Comparison of ENCODE assay signal across 8 cellular contexts in the genomic region with DNA sequence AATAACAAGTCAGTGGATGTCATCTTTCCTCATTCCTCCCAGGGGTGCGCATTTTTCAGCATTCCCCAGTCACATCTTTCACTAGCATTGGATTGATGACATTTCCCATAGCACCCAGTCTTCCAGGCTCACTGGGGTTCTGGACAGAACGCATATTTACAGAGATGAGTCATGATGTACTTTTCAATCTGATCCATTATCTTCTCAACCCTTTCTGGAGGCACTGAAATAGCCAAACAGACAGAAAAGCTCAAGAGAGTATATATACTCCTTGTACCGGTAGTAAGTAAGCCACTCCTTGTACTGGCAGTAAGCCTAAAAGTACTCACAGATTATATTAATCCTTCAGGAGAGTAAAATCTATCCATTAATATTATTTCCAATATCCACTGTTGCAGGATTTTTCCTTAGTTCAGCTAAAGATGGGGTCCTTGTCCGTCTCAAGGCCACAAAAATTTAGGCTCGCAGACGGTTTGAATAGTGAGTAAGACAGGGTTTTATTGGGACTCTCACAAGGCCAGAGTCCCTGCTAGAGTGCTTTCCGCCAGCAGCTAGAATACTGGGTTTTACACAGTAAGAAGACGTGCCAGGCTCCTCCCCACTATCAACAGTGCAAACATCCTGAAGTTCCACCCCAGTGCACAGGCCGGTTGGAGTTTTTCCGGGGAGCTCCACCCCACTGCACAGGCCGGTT.
A peak's percentile ranks its signal among the peaks of the same experiment; 100 is the strongest.
DNase-seq lines count a peak whose midpoint lies in the region; ATAC-seq and TF ChIP-seq lines count a peak whose summit lies in the region.

No MANE protein-coding gene starts in this region.

- H3K4me3 ChIP-seq in esophagus (ENCODE audit: low read depth in 1 of 2, low read length in 2 of 2) (peak overlapping the region in 1 of 2 donors; percentile 2), osteoblast (ENCODE audit: insufficient read depth, low read length) (no peak overlapping the region)

- DNase-seq in DMS79 (lab: John Stamatoyannopoulos, UW) (peak; percentile 11), NCI-H526 treated with DMSO at 0.1 percent for 48 hours (lab: John Stamatoyannopoulos, UW) (peak; percentile 92), osteoblast (ENCODE audit: insufficient read length, low spot score, missing footprints) (peak; percentile 41), NK-92 (lab: John Stamatoyannopoulos, UW; ENCODE audit: unreplicated experiment) (no peak), T-helper 9 cell (no peak)

- H3K4me1 ChIP-seq in esophagus (ENCODE audit: control insufficient read depth in 2 of 2, insufficient read depth in 2 of 2, low read length in 1 of 2) (no peaks in the 10 kb centered on the region), osteoblast (ENCODE audit: insufficient read depth, low read length) (peaks cover 8% of the 10 kb centered on the region)

- peak overlapping the region; percentile 79 to 82 for H3K27ac ChIP-seq in esophagus (ENCODE audit: low read depth in 2 of 2, low read length in 1 of 2)
- H3K27ac ChIP-seq in osteoblast (ENCODE audit: low read depth, low read length) = peak overlapping the region; percentile 3

- ATAC-seq in HG03521 (IDR thresholded peaks at IDR 0.05; ENCODE audit: unreplicated experiment) = no peak
- no peak for ATAC-seq in GM21528 (IDR thresholded peaks at IDR 0.05; ENCODE audit: low FRiP score, unreplicated experiment)

- H3K27me3 ChIP-seq in esophagus (ENCODE audit: control insufficient read depth in 1 of 2, insufficient read depth in 2 of 2, low read length in 2 of 2) (no peaks in the 10 kb centered on the region), osteoblast (ENCODE audit: insufficient read depth, low read length) (no peaks in the 10 kb centered on the region)

- no peak for TF ChIP-seq CTCF in osteoblast (IDR thresholded peaks at IDR 0.05; ENCODE audit: extremely low read depth, low read depth, low read length)

- H4K20me1 ChIP-seq in osteoblast (ENCODE audit: insufficient read depth, low read length) = no peaks in the 10 kb centered on the region

- H3K79me2 ChIP-seq in osteoblast (ENCODE audit: insufficient read depth, low read length) = no peaks in the 10 kb centered on the region

- WGBS in esophagus, 2 donors = 32 to 43% methylated on average over 11 of the region's 11 CpGs

- peak overlapping the region; percentile 28 for H2AFZ ChIP-seq in osteoblast (ENCODE audit: low read length)

- H3K9me3 ChIP-seq in esophagus (ENCODE audit: control insufficient read depth in 2 of 2, insufficient read depth in 1 of 2, low read depth in 1 of 2, low read length in 1 of 2) (no peaks in the 10 kb centered on the region), osteoblast (ENCODE audit: low read depth, low read length) (no peaks in the 10 kb centered on the region)

- H3K4me2 ChIP-seq in osteoblast (ENCODE audit: insufficient read depth, low read length) = no peak overlapping the region

- H3K36me3 ChIP-seq in esophagus (ENCODE audit: control insufficient read depth in 2 of 2, insufficient read depth in 2 of 2, low read length in 1 of 2) = no peaks in the 10 kb centered on the region
- H3K36me3 ChIP-seq in osteoblast (ENCODE audit: insufficient read depth, low read length) = no peaks in the 10 kb centered on the region

Comparison
In these comparisons a context has a peak if more than half of its experiments do, and no peak if none do; other contexts are left out.
1. DNase-seq: peak in DMS79 (single experiment), NCI-H526 treated with DMSO at 0.1 percent for 48 hours (single experiment) and osteoblast (single experiment); none in NK-92 (single experiment) and T-helper 9 cell (single experiment).